In genomic region chr2:97757062-97757461, GRCh38 we compare ENCODE assay signal across 23 cellular contexts. TPM values are rescaled to one million over a fixed set of nuclear protein-coding genes. Genes with fewer than 3 reads are reported as not detected.
"Had no signal": no experiment of that assay in that cellular context is flagged by ENCODE, and none has a peak within 500 bp of the region (broad histone marks: within the 10 kb centered on the region; RNA-seq: fewer than 3 reads in every experiment).

No MANE protein-coding gene starts in this region.

- ATAC-seq: esophagus mucosa; heart left ventricle; mucosa of descending colon; natural killer cell; psoas muscle; right lobe of liver; stimulated activated effector memory CD8-positive, alpha-beta T cell treated with anti-CD3 and anti-CD28 coated beads, Interleukin-12 subunit alpha, Interleukin-12 subunit beta, amount 100 ng/mL, for 72 hours; stimulated activated naive CD8-positive, alpha-beta T cell treated with anti-CD3 and anti-CD28 coated beads, Interleukin-15, amount 100 ng/mL, for 72 hours; upper lobe of right lung had no signal

- H3K9me3 Mint-ChIP-seq: natural killer cell; neural progenitor cell; stimulated activated effector memory CD8-positive, alpha-beta T cell treated with anti-CD3 and anti-CD28 coated beads, Interleukin-12 subunit alpha, Interleukin-12 subunit beta, amount 100 ng/mL, for 72 hours; stimulated activated naive CD8-positive, alpha-beta T cell treated with anti-CD3 and anti-CD28 coated beads, Interleukin-15, amount 100 ng/mL, for 72 hours had no signal

- H3K4me3 Mint-ChIP-seq: natural killer cell; neural progenitor cell; stimulated activated effector memory CD8-positive, alpha-beta T cell treated with anti-CD3 and anti-CD28 coated beads, Interleukin-12 subunit alpha, Interleukin-12 subunit beta, amount 100 ng/mL, for 72 hours; stimulated activated naive CD8-positive, alpha-beta T cell treated with anti-CD3 and anti-CD28 coated beads, Interleukin-15, amount 100 ng/mL, for 72 hours had no signal

- H3K36me3 Mint-ChIP-seq: natural killer cell had no signal

- H3K27ac Mint-ChIP-seq: natural killer cell; neural progenitor cell; stimulated activated effector memory CD8-positive, alpha-beta T cell treated with anti-CD3 and anti-CD28 coated beads, Interleukin-12 subunit alpha, Interleukin-12 subunit beta, amount 100 ng/mL, for 72 hours; stimulated activated naive CD8-positive, alpha-beta T cell treated with anti-CD3 and anti-CD28 coated beads, Interleukin-15, amount 100 ng/mL, for 72 hours had no signal

- H3K4me3 ChIP-seq: heart left ventricle, mucosa of descending colon, neural progenitor cell, psoas muscle, right lobe of liver, testis, tibial nerve, upper lobe of right lung, vagina had no signal

- H3K27me3 ChIP-seq: heart left ventricle, neural progenitor cell, right lobe of liver, testis, tibial nerve, upper lobe of right lung, vagina had no signal

- H3K27ac ChIP-seq: heart left ventricle, neural progenitor cell, parathyroid adenoma, psoas muscle, right lobe of liver, testis, tibial nerve, upper lobe of right lung, vagina had no signal

- DNase-seq: effector memory CD4-positive, alpha-beta T cell; heart left ventricle; hippocampal formation; kidney glomerular epithelial cell; mammary epithelial cell; mucosa of descending colon; natural killer cell; occipital lobe; psoas muscle; retina; right lobe of liver; stimulated activated CD4-positive, alpha-beta T cell treated with anti-CD3 and anti-CD28 coated beads, Interleukin-4, amount 100 ng/mL, for 1 hour; stimulated activated CD8-positive, alpha-beta memory T cell treated with anti-CD3 and anti-CD28 coated beads, Interleukin-4, amount 100 ng/mL, for 48 hours; stimulated activated naive CD8-positive, alpha-beta T cell treated with anti-CD3 and anti-CD28 coated beads, Interleukin-15, amount 100 ng/mL, for 72 hours; upper lobe of right lung had no signal

- H3K27me3 Mint-ChIP-seq: stimulated activated naive CD8-positive, alpha-beta T cell treated with anti-CD3 and anti-CD28 coated beads, Interleukin-15, amount 100 ng/mL, for 72 hours had no signal

- H3K9me3 ChIP-seq: heart left ventricle, mucosa of descending colon, psoas muscle, right lobe of liver, testis, tibial nerve, upper lobe of right lung, vagina had no signal

- H3K4me1 ChIP-seq: psoas muscle, right lobe of liver, upper lobe of right lung, vagina had no signal

- H3K36me3 ChIP-seq: neural progenitor cell had no signal

RNA-seq across cellular contexts. Expression of gene ZAP70, which starts 43.7 kb away (rescaled TPM):
- total RNA-seq: fibroblast of lung had no signal
